8 cellular contexts compared by ENCODE assay signal in genomic region chr7:141701489-141702046, GRCh38. TPM values are rescaled to one million over a fixed set of nuclear protein-coding genes. Genes with fewer than 3 reads are reported as not detected.
DNase-seq lines count a peak whose midpoint lies in the region; ATAC-seq, FAIRE-seq and TF ChIP-seq lines count a peak whose summit lies in the region.

No MANE protein-coding gene starts in this region.

- peaks cover 31% of the 10 kb centered on the region for H3K27me3 ChIP-seq in neural progenitor cell

- H3K4me2 ChIP-seq in neural progenitor cell = peak overlapping the region; percentile 89

- ATAC-seq in HG02938 (IDR thresholded peaks at IDR 0.05; ENCODE audit: unreplicated experiment) = peak; percentile 81

- peaks cover 12% of the 10 kb centered on the region for H3F3A ChIP-seq in neural progenitor cell (ENCODE audit: low read depth)

- peak; percentile 89 for FAIRE-seq in GM18507 (lab: Jason Lieb, UNC)

- H3K36me3 Mint-ChIP-seq in activated T-cell treated with anti-CD3 and anti-CD28 coated beads, Interleukin-2, amount 50 U/mL, for 24 hours (ENCODE audit: low read depth) = no peaks in the 10 kb centered on the region
- H3K36me3 Mint-ChIP-seq in neural progenitor cell = no peaks in the 10 kb centered on the region

- no peak overlapping the region for H3K27ac ChIP-seq in neural progenitor cell
- H3K27ac ChIP-seq in substantia nigra (ENCODE audit: low read depth, low read length, poor library complexity, severe bottlenecking) = peak overlapping the region; percentile 80

- H3K4me1 ChIP-seq in neural progenitor cell = peaks cover 28% of the 10 kb centered on the region

- H3K4me3 ChIP-seq in fibroblast of mammary gland (ENCODE audit: control insufficient read depth, low read depth, low read length) (peak overlapping the region; percentile 58), neural progenitor cell (peak overlapping the region; percentile 89)

- peak overlapping the region; percentile 60 for H3K9ac ChIP-seq in neural progenitor cell

- peaks cover 15% of the 10 kb centered on the region for H3K79me2 ChIP-seq in neural progenitor cell (ENCODE audit: low read depth)

- H3K4me1 Mint-ChIP-seq in activated T-cell treated with anti-CD3 and anti-CD28 coated beads, Interleukin-2, amount 50 U/mL, for 24 hours (ENCODE audit: low read depth) = peaks cover 49% of the 10 kb centered on the region
- H3K4me1 Mint-ChIP-seq in neural progenitor cell = peaks cover 42% of the 10 kb centered on the region

- H4K20me1 ChIP-seq in neural progenitor cell (ENCODE audit: low read depth) = peaks cover 31% of the 10 kb centered on the region

- no peaks in the 10 kb centered on the region for H3K27me3 Mint-ChIP-seq in activated T-cell treated with anti-CD3 and anti-CD28 coated beads, Interleukin-2, amount 50 U/mL, for 24 hours
- H3K27me3 Mint-ChIP-seq in neural progenitor cell (ENCODE audit: insufficient read depth, low read depth) = peaks cover 2% of the 10 kb centered on the region

- H3K9me3 Mint-ChIP-seq in activated T-cell treated with anti-CD3 and anti-CD28 coated beads, Interleukin-2, amount 50 U/mL, for 24 hours = no peaks in the 10 kb centered on the region
- no peaks in the 10 kb centered on the region for H3K9me3 Mint-ChIP-seq in neural progenitor cell

- peak; percentile 21 for DNase-seq in 8988T
- DNase-seq in GM18507 (ENCODE audit: extremely low spot score, insufficient read length, low read depth) = peak; percentile 52
- DNase-seq in NCI-H526 treated with DMSO at 0.1 percent for 48 hours (lab: John Stamatoyannopoulos, UW) = peak; percentile 46
- peak; percentile 79 for DNase-seq in activated T-cell treated with anti-CD3 and anti-CD28 coated beads, Interleukin-2, amount 50 U/mL, for 24 hours
- no peak for DNase-seq in fibroblast of mammary gland (ENCODE audit: low read depth)
- peak; percentile 78 for DNase-seq in neural progenitor cell (ENCODE audit: low spot score)
- DNase-seq in substantia nigra (lab: John Stamatoyannopoulos, UW) = peak in 31 of 49 donors; percentile 20 to 78 (median 50)

- peak overlapping the region; percentile 63 for H3K27ac Mint-ChIP-seq in activated T-cell treated with anti-CD3 and anti-CD28 coated beads, Interleukin-2, amount 50 U/mL, for 24 hours
- H3K27ac Mint-ChIP-seq in neural progenitor cell = no peak overlapping the region

- no peaks in the 10 kb centered on the region for H3K36me3 ChIP-seq in neural progenitor cell

- H2AFZ ChIP-seq in neural progenitor cell (replicated peaks) = peak overlapping the region; percentile 84

- H3K9me3 ChIP-seq in neural progenitor cell (ENCODE audit: low read depth) = no peaks in the 10 kb centered on the region

- TF ChIP-seq CTCF in fibroblast of mammary gland (conservative IDR thresholded peaks at IDR 0.05; ENCODE audit: control insufficient read depth, insufficient read depth, low read depth, low read length) (no peak), neural progenitor cell (IDR thresholded peaks at IDR 0.05) (no peak)

- H3K4me3 Mint-ChIP-seq in activated T-cell treated with anti-CD3 and anti-CD28 coated beads, Interleukin-2, amount 50 U/mL, for 24 hours = peak overlapping the region; percentile 83
- H3K4me3 Mint-ChIP-seq in neural progenitor cell = peak overlapping the region; percentile 92

RNA-seq across cellular contexts. Expression of gene DENND11, which starts 0.4 kb away (rescaled TPM):
- 19.7 and 23.5 TPM in 2 replicates for total RNA-seq in neural progenitor cell (ENCODE audit: low replicate concordance)

RNA-seq across cellular contexts. Expression of gene WEE2, which starts 6.6 kb away (rescaled TPM):
- total RNA-seq in neural progenitor cell (ENCODE audit: low replicate concordance) = 0.12 TPM in 1 of 2 replicates, not detected in the other

RNA-seq across cellular contexts. Expression of gene SSBP1, which starts 36.6 kb away (rescaled TPM):
- 219 and 402 TPM in 2 replicates for total RNA-seq in neural progenitor cell (ENCODE audit: low replicate concordance)
